ENCODE assay signal across 1 cellular context in genomic region chr7:135361788-135362187, GRCh38.
A peak's percentile ranks its signal among the peaks of the same experiment; 100 is the strongest.
TF ChIP-seq lines count a peak whose summit lies in the region.

No MANE protein-coding gene starts in this region.

TF ChIP-seq in HepG2, 621 proteins besides CTCF, POLR2A, EP300 and RAD21:
- TF ChIP-seq ZNF362 (CRISPR knock-in tag; IDR thresholded peaks at IDR 0.05; ENCODE audit: borderline replicate concordance), result no peak
- peak; percentile 12; the same call in 1 of the 2 replicates for TF ChIP-seq STAG1 (CRISPR knock-in tag; IDR thresholded peaks at IDR 0.05)
- TF ChIP-seq ZNF652 (CRISPR knock-in tag; IDR thresholded peaks at IDR 0.05; ENCODE audit: borderline replicate concordance, low read depth), result peak; percentile 87
